In the genomic region with DNA sequence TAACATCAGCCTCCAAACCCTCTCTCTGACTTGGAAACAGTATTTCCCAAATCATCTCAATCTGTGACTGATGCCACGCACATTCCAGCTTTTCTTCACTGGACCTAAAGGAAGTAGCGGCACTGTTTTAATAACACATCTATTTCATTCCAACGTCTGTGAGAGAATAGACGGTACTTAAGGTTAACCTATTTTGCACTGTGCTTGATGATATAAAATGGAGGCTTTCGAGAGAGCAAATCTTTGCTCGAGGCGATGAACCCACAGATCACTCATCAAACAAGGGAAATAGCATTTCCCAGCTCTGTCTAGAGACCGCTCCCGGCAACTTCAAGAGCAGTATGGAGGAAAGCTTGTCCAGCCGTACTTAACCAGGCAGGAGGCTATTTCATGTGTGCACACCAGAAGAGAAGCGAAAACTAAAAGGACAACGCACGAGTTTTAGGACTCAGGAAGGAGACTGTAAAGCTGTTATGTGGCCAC, we compare ENCODE assay signal across 8 cellular contexts. TPM values are rescaled to one million over a fixed set of nuclear protein-coding genes. Genes with fewer than 3 reads are reported as not detected.
DNase-seq lines count a peak whose midpoint lies in the region; ATAC-seq, FAIRE-seq and TF ChIP-seq lines count a peak whose summit lies in the region.

No MANE protein-coding gene starts in this region.

- H3K9me3 ChIP-seq in esophagus muscularis mucosa (no peaks in the 10 kb centered on the region), neuron (ENCODE audit: low read length) (no peaks in the 10 kb centered on the region)

- FAIRE-seq in GM18507 (lab: Jason Lieb, UNC): peak; percentile 60

- 2% methylated on average over 13 of the region's 13 CpGs for WGBS in esophagus muscularis mucosa

- H3K4me3 ChIP-seq in esophagus muscularis mucosa (peak overlapping the region; percentile 80 to 96 (median 84)), neuron (ENCODE audit: low read length) (peak overlapping the region; percentile 90)

- ATAC-seq in HG03139 (IDR thresholded peaks at IDR 0.05; ENCODE audit: unreplicated experiment) (no peak), GM18861 (IDR thresholded peaks at IDR 0.05; ENCODE audit: unreplicated experiment) (no peak)

- TF ChIP-seq POLR2A in esophagus muscularis mucosa (IDR thresholded peaks at IDR 0.05; ENCODE audit: low read depth): no peak

- H3K36me3 ChIP-seq in esophagus muscularis mucosa (no peaks in the 10 kb centered on the region), neuron (ENCODE audit: insufficient read depth, low read length) (no peaks in the 10 kb centered on the region)

- peak overlapping the region; percentile 74 for H2AFZ ChIP-seq in neuron (ENCODE audit: low read depth, low read length)

- peak overlapping the region; percentile 73 to 99 (median 97) for H3K27ac ChIP-seq in esophagus muscularis mucosa (replicated peaks in 1 of 4)

- no peak for TF ChIP-seq EP300 in esophagus muscularis mucosa (IDR thresholded peaks at IDR 0.05)

- no peak for TF ChIP-seq CTCF in esophagus muscularis mucosa (IDR thresholded peaks at IDR 0.05)

- intact Hi-C loops in esophagus muscularis mucosa (cut with DNase I): loop anchor here (5.0 to 10.0 kb wide), 4 partner anchors 75 to 617 kb away; a partner anchor contains a TSS

- H3K4me1 ChIP-seq in esophagus muscularis mucosa (peaks cover 23 to 41% (median 34%) of the 10 kb centered on the region in 4 donors), neuron (ENCODE audit: insufficient read depth, low read length) (peaks cover 17% of the 10 kb centered on the region)

- H3K27me3 ChIP-seq in esophagus muscularis mucosa: no peaks in the 10 kb centered on the region
- H3K27me3 ChIP-seq in neuron (ENCODE audit: insufficient read depth, low read length): no peaks in the 10 kb centered on the region

- DNase-seq in AG08396 (ENCODE audit: low spot score) (peak; percentile 20), GM18507 (ENCODE audit: extremely low spot score, insufficient read length, low read depth) (no peak), SW480 (ENCODE audit: low spot score) (peak; percentile 85), esophagus muscularis mucosa (ENCODE audit: extremely low spot score) (no peak), epidermal melanocyte (ENCODE audit: insufficient read length, low spot score) (no peak)

RNA-seq across cellular contexts. Expression of a gene that starts 2.9 kb away (rescaled TPM):
- total RNA-seq in esophagus muscularis mucosa: 10 to 100 TPM; 30.2 to 44.5 (median 32.6) TPM

Comparison
In these comparisons a context has a peak if more than half of its experiments do, and no peak if none do; other contexts are left out.
1. DNase-seq: peak in AG08396 (single experiment) and SW480 (single experiment); none in GM18507 (single experiment), esophagus muscularis mucosa (single experiment) and epidermal melanocyte (single experiment).